In the genomic region with DNA sequence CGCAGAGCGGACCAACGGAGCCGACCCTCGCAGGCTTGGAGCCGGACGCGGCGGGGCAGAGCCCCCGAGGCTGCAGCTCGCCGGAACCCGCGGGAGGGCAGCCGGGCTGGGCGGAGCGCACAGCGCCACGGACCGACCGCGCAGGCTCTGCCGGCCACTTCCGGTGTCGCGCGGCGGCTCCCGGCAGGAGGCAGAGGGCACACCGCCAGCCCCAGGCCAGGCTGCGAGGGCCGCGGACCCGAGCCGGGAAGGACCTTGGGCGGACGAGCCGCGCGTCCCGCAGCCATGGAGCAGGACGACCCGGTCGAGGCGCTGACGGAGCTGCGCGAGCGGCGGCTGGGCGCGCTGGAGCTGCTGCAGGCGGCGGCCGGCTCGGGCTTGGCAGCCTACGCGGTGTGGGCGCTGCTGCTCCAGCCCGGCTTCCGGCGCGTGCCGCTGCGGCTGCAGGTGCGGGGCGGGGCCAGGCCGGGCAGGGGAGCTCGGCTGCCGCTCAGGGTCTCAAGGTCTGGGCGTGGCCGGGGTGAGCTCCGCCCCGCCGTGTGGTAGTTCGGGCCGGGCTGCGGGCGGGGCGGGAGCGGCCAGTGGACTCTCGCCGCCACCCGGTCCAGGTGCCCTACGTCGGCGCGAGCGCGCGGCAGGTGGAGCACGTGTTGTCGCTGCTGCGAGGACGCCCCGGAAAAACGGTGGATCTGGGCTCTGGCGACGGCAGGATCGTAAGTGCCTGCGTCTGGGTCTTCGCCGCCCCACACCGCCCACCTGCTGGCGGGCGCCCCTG, we compare ENCODE assay signal across 8 cellular contexts. TPM values are rescaled to one million over a fixed set of nuclear protein-coding genes. Genes with fewer than 3 reads are reported as not detected.
A peak's percentile ranks its signal among the peaks of the same experiment; 100 is the strongest.
DNase-seq lines count a peak whose midpoint lies in the region; ATAC-seq and TF ChIP-seq lines count a peak whose summit lies in the region.

A gene with protein sequence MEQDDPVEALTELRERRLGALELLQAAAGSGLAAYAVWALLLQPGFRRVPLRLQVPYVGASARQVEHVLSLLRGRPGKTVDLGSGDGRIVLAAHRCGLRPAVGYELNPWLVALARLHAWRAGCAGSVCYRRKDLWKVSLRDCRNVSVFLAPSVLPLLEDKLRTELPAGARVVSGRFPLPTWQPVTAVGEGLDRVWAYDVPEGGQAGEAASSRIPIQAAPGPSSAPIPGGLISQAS (plus strand): TSS at position 157 of the 775 bp plus-strand sequence. CDS start 129 bp downstream, at position 286.

- ATAC-seq in GM18858 (IDR thresholded peaks at IDR 0.05; ENCODE audit: unreplicated experiment) (peak; percentile 53), HG03064 (IDR thresholded peaks at IDR 0.05; ENCODE audit: low read depth, unreplicated experiment) (peak; percentile 51)
- ATAC-seq in activated CD4-positive, CD25-positive, alpha-beta regulatory T cell treated with anti-CD3 and anti-CD28 coated beads, Interleukin-2, amount 50 U/mL, for 24 hours = peak; percentile 82 to 83

- H3K4me1 Mint-ChIP-seq in chondrocyte (ENCODE audit: low read depth) = peaks cover 17% of the 10 kb centered on the region

- CTCF ChIA-PET in AG04450 (lab: Charles Lee) = no interaction called here

- no peaks in the 10 kb centered on the region for H3K9me3 Mint-ChIP-seq in chondrocyte (ENCODE audit: low read depth)

- H3K36me3 ChIP-seq in kidney epithelial cell (ENCODE audit: control insufficient read depth, insufficient read depth, low read length) = no peaks in the 10 kb centered on the region

- no peaks in the 10 kb centered on the region; the same call in 1 of the 2 replicates for H3K9me3 ChIP-seq in AG04450 (ENCODE audit: control insufficient read depth, insufficient read depth, low read length)

- H3K4me3 ChIP-seq in AG04450 (ENCODE audit: low read depth, low read length) (peak within 1 kb of the TSS; percentile 74), kidney epithelial cell (ENCODE audit: low read depth, low read length) (peak within 1 kb of the TSS; percentile 80)

- POLR2A ChIA-PET in AG04450 (lab: Yijun Ruan, JAX) = interaction anchor here (0.6 to 1.6 kb wide), 5 partner anchors 9 to 139 kb away, joined by 3 to 7 read pairs (median 5); partner anchors contain the start of genes CHTF18 and RPUSD1

- DNase-seq in AG04450 (ENCODE audit: low read depth, low spot score) (no peak), NCI-H2227 (lab: John Stamatoyannopoulos, UW; ENCODE audit: unreplicated experiment) (peak; percentile 97), chondrocyte (ENCODE audit: low spot score) (no peak), kidney epithelial cell (ENCODE audit: low read depth) (no peak)
- peak; percentile 54 to 70 for DNase-seq in stimulated activated CD4-positive, alpha-beta T cell treated with anti-CD3 and anti-CD28 coated beads, Interleukin-15, amount 100 ng/mL, for 48 hours (ENCODE audit: low read depth in 2 of 2)

- peak within 1 kb of the TSS; percentile 77 for H3K4me3 Mint-ChIP-seq in chondrocyte (ENCODE audit: unreplicated experiment)

- H3K27ac ChIP-seq in AG04450 (ENCODE audit: low read depth, low read length) = peak within 1 kb of the TSS; percentile 89

- no peaks in the 10 kb centered on the region for H3K27me3 Mint-ChIP-seq in chondrocyte (ENCODE audit: low read depth)

- H3K27me3 ChIP-seq in AG04450 (ENCODE audit: control insufficient read depth, insufficient read depth, low read length) (no peaks in the 10 kb centered on the region), kidney epithelial cell (ENCODE audit: control insufficient read depth, insufficient read depth, low read length) (no peaks in the 10 kb centered on the region)

- TF ChIP-seq CTCF in AG04450 (IDR thresholded peaks at IDR 0.05; ENCODE audit: low read depth, low read length) = no peak
- peak; percentile 44 for TF ChIP-seq CTCF in chondrocyte (IDR thresholded peaks at IDR 0.05)
- TF ChIP-seq CTCF in kidney epithelial cell (IDR thresholded peaks at IDR 0.05; ENCODE audit: insufficient read depth, low read length, poor library complexity, severe bottlenecking) = no peak

- H3K36me3 Mint-ChIP-seq in chondrocyte (ENCODE audit: low read depth) = no peaks in the 10 kb centered on the region

- H3K27ac Mint-ChIP-seq in chondrocyte (ENCODE audit: unreplicated experiment) = peak within 1 kb of the TSS; percentile 80

RNA-seq across cellular contexts. Expression of the gene that starts here (rescaled TPM):
- 5.3 and 6.7 TPM in 2 replicates for polyA plus RNA-seq in AG04450 (2011; rRNA removed)
- 1.1 and 1.8 TPM in 2 replicates for polyA minus RNA-seq in AG04450 (2011; rRNA and poly(A)+ RNA removed)
- 31.6 to 42.4 TPM (median 38.2 TPM) in 3 replicates for total RNA-seq in chondrocyte
- 42.4 and 61.9 TPM in 2 replicates for total RNA-seq in kidney epithelial cell

Comparison
In these comparisons a context has a peak if more than half of its experiments do, and no peak if none do; other contexts are left out.
1. DNase-seq: peak in NCI-H2227 (single experiment) and stimulated activated CD4-positive, alpha-beta T cell treated with anti-CD3 and anti-CD28 coated beads, Interleukin-15, amount 100 ng/mL, for 48 hours (2 of 2); none in AG04450 (single experiment), chondrocyte (single experiment) and kidney epithelial cell (single experiment).
2. Peak in every context shown above with its lines, with median percentiles within 50 percentile points of each other: ATAC-seq.